Comparison of ENCODE assay signal across 19 cellular contexts in the genomic region with DNA sequence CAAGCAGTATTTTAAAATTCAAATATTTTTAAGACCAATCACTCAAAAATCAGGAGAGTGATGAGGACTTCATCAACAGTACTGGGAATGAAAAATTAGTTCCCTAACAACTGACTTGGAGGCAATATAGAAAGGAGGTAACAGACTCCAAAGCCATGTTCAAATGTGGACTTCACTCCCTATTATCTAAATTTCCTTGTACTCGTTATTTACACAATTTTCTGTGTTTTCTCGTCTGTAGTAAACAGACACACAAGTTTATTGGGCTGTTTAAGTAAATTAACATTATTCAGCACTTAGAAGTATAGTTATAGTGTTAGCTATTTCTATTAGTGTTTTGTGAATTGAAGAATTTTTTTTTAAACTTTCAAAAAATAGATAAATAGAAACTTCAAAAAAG.
DNase-seq lines count a peak whose midpoint lies in the region; ATAC-seq, FAIRE-seq and TF ChIP-seq lines count a peak whose summit lies in the region.
"Had no signal": no experiment of that assay in that cellular context is flagged by ENCODE, and none has a peak within 500 bp of the region (broad histone marks: within the 10 kb centered on the region; RNA-seq: fewer than 3 reads in every experiment).

No MANE protein-coding gene starts in this region.

- no TSS peak for BruUV-seq in HepG2 (replicated peaks; lab: Mats Ljungman, UMichigan)

- 1% methylated on average over 2 of the region's 2 CpGs for WGBS in HepG2 (ENCODE audit: low lambda C conversion rate)
- WGBS in right lobe of liver (ENCODE audit: insufficient coverage, low coverage, low lambda C conversion rate, missing lambda C conversion rate) = 14% methylated on average over 2 of the region's 2 CpGs
- 10 to 46% (median 17%) methylated on average over 2 of the region's 2 CpGs for WGBS in small intestine, 3 donors

- TF ChIP-seq POLR2A in HepG2 (IDR thresholded peaks at IDR 0.05; ENCODE audit: insufficient read depth in 1 of 2, low read depth in 2 of 2, low read length in 2 of 2) = no peak
- no peak for TF ChIP-seq POLR2A in right lobe of liver (IDR thresholded peaks at IDR 0.05)

- POLR2A ChIA-PET in HepG2 (lab: Yijun Ruan, JAX) = no interaction called here

- TF ChIP-seq CTCF in HepG2 (CRISPR knock-in tag; IDR thresholded peaks at IDR 0.05) = no peak
- no peak for TF ChIP-seq CTCF in right lobe of liver (IDR thresholded peaks at IDR 0.05)

- H3K9ac ChIP-seq in HepG2 (ENCODE audit: insufficient read depth, low read depth, low read length) (no peak overlapping the region), HUES48 (ENCODE audit: low read depth, low read length) (no peak overlapping the region)

- intact Hi-C loops in HepG2 (cut with micrococcal nuclease; ENCODE audit: unreplicated experiment) (no loop called here), right lobe of liver (cut with DNase I) (no loop called here)

- no peaks in the 10 kb centered on the region for H3K79me2 ChIP-seq in HepG2 (ENCODE audit: insufficient read depth, low read length)

- H3K36me3 ChIP-seq in HepG2 (replicated peaks in 1 of 2; ENCODE audit: control insufficient read depth in 1 of 2, insufficient read depth in 2 of 2, low read length in 2 of 2) = no peaks in the 10 kb centered on the region
- no peaks in the 10 kb centered on the region for H3K36me3 ChIP-seq in right lobe of liver
- no peaks in the 10 kb centered on the region for H3K36me3 ChIP-seq in HUES48 (ENCODE audit: control insufficient read depth, insufficient read depth, low read length)
- H3K36me3 ChIP-seq in small intestine (ENCODE audit: control insufficient read depth in 2 of 2, insufficient read depth in 2 of 2, low read length in 2 of 2) = no peaks in the 10 kb centered on the region
- H3K36me3 ChIP-seq: HAP-1 had no signal

- in situ Hi-C loops in HepG2 (cut with HindIII; ENCODE audit: extremely low pct_ligation_motif_present, low pct_unique_long_range_greater_than_20kb) = no loop called here

- H3K27ac ChIP-seq in HepG2 (ENCODE audit: extremely low read length, insufficient read depth, low read length) (peak overlapping the region; percentile 18), right lobe of liver (no peak overlapping the region), HUES48 (ENCODE audit: low read depth, low read length) (peak overlapping the region; percentile 75), small intestine (ENCODE audit: low read depth in 1 of 2, low read length in 1 of 2) (no peak overlapping the region)
- H3K27ac ChIP-seq: 22Rv1 had no signal

- H3K4me1 ChIP-seq in HepG2 (ENCODE audit: insufficient read depth, low read length) (peaks cover 22% of the 10 kb centered on the region), right lobe of liver (no peaks in the 10 kb centered on the region), HUES48 (ENCODE audit: control insufficient read depth, insufficient read depth, low read length) (peaks cover 34% of the 10 kb centered on the region; the same call in 1 of the 2 replicates), small intestine (ENCODE audit: control insufficient read depth in 2 of 2, insufficient read depth in 1 of 2, low read depth in 1 of 2, low read length in 1 of 2) (peaks cover 0 to 2% of the 10 kb centered on the region in 2 donors)

- no peak overlapping the region for H2AFZ ChIP-seq in HepG2 (ENCODE audit: low read length)

- no peaks in the 10 kb centered on the region for H4K20me1 ChIP-seq in HepG2 (ENCODE audit: insufficient read depth, low read length)

- no peak overlapping the region for H3K4me2 ChIP-seq in HepG2 (ENCODE audit: low read depth, low read length)

- H3K4me3 ChIP-seq in HepG2 (replicated peaks in 1 of 3; ENCODE audit: insufficient read depth in 1 of 3, low read depth in 2 of 3, low read length in 3 of 3) (no peak overlapping the region), right lobe of liver (no peak overlapping the region), HUES48 (ENCODE audit: low read depth, low read length) (no peak overlapping the region), small intestine (ENCODE audit: low read depth in 1 of 2, low read length in 2 of 2) (no peak overlapping the region)
- H3K4me3 ChIP-seq: GM12878, HAP-1 had no signal

- no peak for ATAC-seq in HepG2
- ATAC-seq in right lobe of liver = no peak
- no peak for ATAC-seq in GM18870 (IDR thresholded peaks at IDR 0.05; ENCODE audit: unreplicated experiment)
- ATAC-seq: GM12878 had no signal

- no peaks in the 10 kb centered on the region for H3K27me3 ChIP-seq in HepG2 (ENCODE audit: control insufficient read depth in 1 of 2, insufficient read depth in 2 of 2, low read length in 2 of 2)
- H3K27me3 ChIP-seq in right lobe of liver = no peaks in the 10 kb centered on the region
- H3K27me3 ChIP-seq in HUES48 (ENCODE audit: control insufficient read depth, insufficient read depth, low read length) = no peaks in the 10 kb centered on the region
- H3K27me3 ChIP-seq in small intestine (ENCODE audit: control insufficient read depth in 2 of 2, insufficient read depth in 2 of 2, low read length in 2 of 2) = no peaks in the 10 kb centered on the region

- CTCF ChIA-PET in HepG2 (lab: Yijun Ruan, JAX; ENCODE audit: low intra/inter-chr PET ratio, low total read pairs) = no interaction called here

- no peak for DNase-seq in HepG2 (ENCODE audit: low spot score)
- DNase-seq in right lobe of liver = no peak
- peak; percentile 55 for DNase-seq in small intestine
- DNase-seq in SIG-M5 treated with dmso at 0.1 percent for 504 hours (lab: John Stamatoyannopoulos, UW; ENCODE audit: unreplicated experiment) = no peak
- DNase-seq: C1 segment of cervical spinal cord; CD4-positive, alpha-beta memory T cell; COR-L47; DMS153; DMS79; EL; GDM1; GOT3; HFFc6 had no signal

- H3K9me3 ChIP-seq in HepG2 (ENCODE audit: low read length) (no peaks in the 10 kb centered on the region), right lobe of liver (no peaks in the 10 kb centered on the region), HUES48 (ENCODE audit: control insufficient read depth, insufficient read depth, low read length) (no peaks in the 10 kb centered on the region), small intestine (ENCODE audit: control insufficient read depth, low read depth) (no peaks in the 10 kb centered on the region)
- H3K9me3 ChIP-seq: HAP-1 had no signal

- FAIRE-seq in HepG2 (lab: Jason Lieb, UNC) = no peak
- no peak for FAIRE-seq in small intestine (lab: Jason Lieb, UNC)
- FAIRE-seq: GM12878, H54 had no signal

- TF ChIP-seq RAD21 in HepG2 (CRISPR knock-in tag; IDR thresholded peaks at IDR 0.05) = no peak

- TF ChIP-seq EP300 in HepG2 (IDR thresholded peaks at IDR 0.05; ENCODE audit: low read depth in 2 of 2, low read length in 2 of 2) = no peak
- TF ChIP-seq EP300 in HepG2 (CRISPR knock-in tag; IDR thresholded peaks at IDR 0.05; ENCODE audit: borderline replicate concordance) = no peak

TF ChIP-seq in HepG2, 621 proteins besides CTCF, POLR2A, EP300 and RAD21 (continues in another document):
- TF ChIP-seq TBX3 (IDR thresholded peaks at IDR 0.05; ENCODE audit: borderline replicate concordance) (no peak), ZNF432 (CRISPR knock-in tag; IDR thresholded peaks at IDR 0.05; ENCODE audit: borderline replicate concordance) (no peak), MAFK (conservative IDR thresholded peaks at IDR 0.05 in 1 of 2, IDR thresholded peaks at IDR 0.05 in 1 of 2; ENCODE audit: low read length in 2 of 2) (no peak), GTF3A (CRISPR knock-in tag; conservative IDR thresholded peaks at IDR 0.05) (no peak), MED8 (CRISPR knock-in tag; IDR thresholded peaks at IDR 0.05; ENCODE audit: insufficient replicate concordance) (no peak), DPF2 (CRISPR knock-in tag; IDR thresholded peaks at IDR 0.05; ENCODE audit: borderline replicate concordance, low read depth) (no peak), FOXC1 (CRISPR knock-in tag; IDR thresholded peaks at IDR 0.05; ENCODE audit: borderline replicate concordance) (no peak), SIN3B (IDR thresholded peaks at IDR 0.05; ENCODE audit: low read length) (no peak), MIXL1 (CRISPR knock-in tag; IDR thresholded peaks at IDR 0.05) (0 out of 2 replicates have a peak, but pooled peaks have one; percentile 19), MXD4 (CRISPR knock-in tag; IDR thresholded peaks at IDR 0.05) (no peak), HNF4A (CRISPR knock-in tag; IDR thresholded peaks at IDR 0.05) (peak; percentile 41; the same call in 1 of the 2 replicates), CENPX (CRISPR knock-in tag; IDR thresholded peaks at IDR 0.05) (no peak), KLF11 (CRISPR knock-in tag; IDR thresholded peaks at IDR 0.05) (no peak), PHB2 (IDR thresholded peaks at IDR 0.05; ENCODE audit: partially characterized antibody) (no peak), MIER3 (CRISPR knock-in tag; IDR thresholded peaks at IDR 0.05; ENCODE audit: borderline replicate concordance) (no peak), FOXP1 (IDR thresholded peaks at IDR 0.05) (no peak), FOXP1 (CRISPR knock-in tag; IDR thresholded peaks at IDR 0.05) (peak; percentile 58; the same call in 1 of the 2 replicates)
- TF ChIP-seq, protein P1, sequence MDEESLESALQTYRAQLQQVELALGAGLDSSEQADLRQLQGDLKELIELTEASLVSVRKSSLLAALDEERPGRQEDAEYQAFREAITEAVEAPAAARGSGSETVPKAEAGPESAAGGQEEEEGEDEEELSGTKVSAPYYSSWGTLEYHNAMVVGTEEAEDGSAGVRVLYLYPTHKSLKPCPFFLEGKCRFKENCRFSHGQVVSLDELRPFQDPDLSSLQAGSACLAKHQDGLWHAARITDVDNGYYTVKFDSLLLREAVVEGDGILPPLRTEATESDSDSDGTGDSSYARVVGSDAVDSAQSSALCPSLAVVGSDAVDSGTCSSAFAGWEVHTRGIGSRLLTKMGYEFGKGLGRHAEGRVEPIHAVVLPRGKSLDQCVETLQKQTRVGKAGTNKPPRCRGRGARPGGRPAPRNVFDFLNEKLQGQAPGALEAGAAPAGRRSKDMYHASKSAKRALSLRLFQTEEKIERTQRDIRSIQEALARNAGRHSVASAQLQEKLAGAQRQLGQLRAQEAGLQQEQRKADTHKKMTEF (CRISPR knock-in tag; IDR thresholded peaks at IDR 0.05) = no peak
- TF ChIP-seq, protein P2, sequence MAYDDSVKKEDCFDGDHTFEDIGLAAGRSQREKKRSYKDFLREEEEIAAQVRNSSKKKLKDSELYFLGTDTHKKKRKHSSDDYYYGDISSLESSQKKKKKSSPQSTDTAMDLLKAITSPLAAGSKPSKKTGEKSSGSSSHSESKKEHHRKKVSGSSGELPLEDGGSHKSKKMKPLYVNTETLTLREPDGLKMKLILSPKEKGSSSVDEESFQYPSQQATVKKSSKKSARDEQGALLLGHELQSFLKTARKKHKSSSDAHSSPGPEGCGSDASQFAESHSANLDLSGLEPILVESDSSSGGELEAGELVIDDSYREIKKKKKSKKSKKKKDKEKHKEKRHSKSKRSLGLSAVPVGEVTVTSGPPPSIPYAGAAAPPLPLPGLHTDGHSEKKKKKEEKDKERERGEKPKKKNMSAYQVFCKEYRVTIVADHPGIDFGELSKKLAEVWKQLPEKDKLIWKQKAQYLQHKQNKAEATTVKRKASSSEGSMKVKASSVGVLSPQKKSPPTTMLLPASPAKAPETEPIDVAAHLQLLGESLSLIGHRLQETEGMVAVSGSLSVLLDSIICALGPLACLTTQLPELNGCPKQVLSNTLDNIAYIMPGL (CRISPR knock-in tag; IDR thresholded peaks at IDR 0.05; ENCODE audit: borderline replicate concordance in 1 of 2, low read depth in 1 of 2) = no peak

Comparison
In these comparisons a context has a peak if more than half of its experiments do, and no peak if none do; other contexts are left out.
1. H3K27ac ChIP-seq: peak in HepG2 (single experiment) and HUES48 (single experiment); none in right lobe of liver (0 of 3) and small intestine (0 of 2).